In genomic region chr18:46395795-46396194, GRCh38 we compare ENCODE assay signal across 19 cellular contexts.
DNase-seq lines count a peak whose midpoint lies in the region; ATAC-seq and TF ChIP-seq lines count a peak whose summit lies in the region.
"Had no signal": no experiment of that assay in that cellular context is flagged by ENCODE, and none has a peak within 500 bp of the region (broad histone marks: within the 10 kb centered on the region; RNA-seq: fewer than 3 reads in every experiment).

No MANE protein-coding gene starts in this region.

- H4K20me1 ChIP-seq in GM23338 (replicated peaks; ENCODE audit: insufficient read depth) = no peaks in the 10 kb centered on the region

- H3K9me3 ChIP-seq in breast epithelium = no peaks in the 10 kb centered on the region
- H3K9me3 ChIP-seq: BLaER1, Caco-2 had no signal

- H3K27ac Mint-ChIP-seq in MCF 10A (ENCODE audit: low read depth, unreplicated experiment) (peak overlapping the region; percentile 22), GM23338 (no peak overlapping the region)
- peak overlapping the region; percentile 51 to 81 for H3K27ac Mint-ChIP-seq in natural killer cell treated with Interleukin-12 subunit alpha and Interleukin-12 subunit beta and Interleukin-15 and Interleukin-18, amount 100 ng/mL, for 72 hours
- H3K27ac Mint-ChIP-seq in stimulated activated effector memory CD8-positive, alpha-beta T cell treated with anti-CD3 and anti-CD28 coated beads, Interleukin-12 subunit alpha, Interleukin-12 subunit beta, amount 100 ng/mL, for 72 hours = peak overlapping the region; percentile 68
- H3K27ac Mint-ChIP-seq: B cell; CD4-positive, CD25-positive, alpha-beta regulatory T cell; CD8-positive, alpha-beta T cell; H9 had no signal

- ATAC-seq in natural killer cell treated with Interleukin-12 subunit alpha and Interleukin-12 subunit beta and Interleukin-15 and Interleukin-18, amount 100 ng/mL, for 72 hours = no peak
- no peak for ATAC-seq in stimulated activated effector memory CD8-positive, alpha-beta T cell treated with anti-CD3 and anti-CD28 coated beads, Interleukin-12 subunit alpha, Interleukin-12 subunit beta, amount 100 ng/mL, for 72 hours
- ATAC-seq in HG03045 (IDR thresholded peaks at IDR 0.05; ENCODE audit: unreplicated experiment) (no peak), GM23338 (no peak), GM18858 (IDR thresholded peaks at IDR 0.05; ENCODE audit: unreplicated experiment) (no peak)
- ATAC-seq: CD8-positive, alpha-beta T cell; HCT116 had no signal

- DNase-seq in MCF 10A (ENCODE audit: unreplicated experiment) = no peak
- no peak for DNase-seq in breast epithelium (ENCODE audit: low spot score in 2 of 2)
- DNase-seq in natural killer cell treated with Interleukin-12 subunit alpha and Interleukin-12 subunit beta and Interleukin-15 and Interleukin-18, amount 100 ng/mL, for 72 hours (ENCODE audit: low spot score) = no peak
- DNase-seq in stimulated activated effector memory CD8-positive, alpha-beta T cell treated with anti-CD3 and anti-CD28 coated beads, Interleukin-12 subunit alpha, Interleukin-12 subunit beta, amount 100 ng/mL, for 72 hours (ENCODE audit: low spot score in 2 of 2) = no peak
- no peak for DNase-seq in GM23338 (ENCODE audit: low spot score)
- DNase-seq: Caco-2; CD4-positive, CD25-positive, alpha-beta regulatory T cell; CD8-positive, alpha-beta T cell; DMS153; DND-41; GM23248; H9 had no signal

- no TSS peak for BruUV-seq in MCF 10A (replicated peaks; lab: Mats Ljungman, UMichigan)

- H3K27me3 ChIP-seq in breast epithelium = no peaks in the 10 kb centered on the region
- no peaks in the 10 kb centered on the region for H3K27me3 ChIP-seq in GM23338 (ENCODE audit: insufficient read depth)
- H3K27me3 ChIP-seq: BLaER1 had no signal

- H3K79me2 ChIP-seq in GM23338 (replicated peaks; ENCODE audit: insufficient read depth) = no peaks in the 10 kb centered on the region

- H3F3A ChIP-seq in GM23338 (replicated peaks; ENCODE audit: low read depth) = no peaks in the 10 kb centered on the region

- H3K4me2 ChIP-seq in GM23338 = no peak overlapping the region

- TF ChIP-seq CTCF in MCF 10A (IDR thresholded peaks at IDR 0.05; ENCODE audit: unreplicated experiment) (no peak), breast epithelium (IDR thresholded peaks at IDR 0.05) (no peak), GM23338 (conservative IDR thresholded peaks at IDR 0.05; ENCODE audit: low read depth in 2 of 2) (no peak)

- intact Hi-C loops in MCF 10A (cut with micrococcal nuclease) = no loop called here
- intact Hi-C loops in breast epithelium (cut with DNase I; ENCODE audit: low total_unique reads) = loop anchor here (10.0 kb wide), 1 partner anchor 419 kb away; no protein-coding TSS in a partner anchor

- H3K4me1 ChIP-seq in breast epithelium (no peaks in the 10 kb centered on the region), GM23338 (ENCODE audit: insufficient read depth) (no peaks in the 10 kb centered on the region)
- H3K4me1 ChIP-seq: Caco-2 had no signal

- TF ChIP-seq POLR2A in breast epithelium (IDR thresholded peaks at IDR 0.05) = no peak

- peaks cover 16% of the 10 kb centered on the region for H3K36me3 Mint-ChIP-seq in MCF 10A (ENCODE audit: insufficient read depth, unreplicated experiment)
- no peaks in the 10 kb centered on the region for H3K36me3 Mint-ChIP-seq in natural killer cell treated with Interleukin-12 subunit alpha and Interleukin-12 subunit beta and Interleukin-15 and Interleukin-18, amount 100 ng/mL, for 72 hours
- peaks cover 7% of the 10 kb centered on the region for H3K36me3 Mint-ChIP-seq in stimulated activated effector memory CD8-positive, alpha-beta T cell treated with anti-CD3 and anti-CD28 coated beads, Interleukin-12 subunit alpha, Interleukin-12 subunit beta, amount 100 ng/mL, for 72 hours
- no peaks in the 10 kb centered on the region for H3K36me3 Mint-ChIP-seq in GM23338 (ENCODE audit: low read depth)
- H3K36me3 Mint-ChIP-seq: CD4-positive, CD25-positive, alpha-beta regulatory T cell; CD8-positive, alpha-beta T cell had no signal

- H3K4me3 ChIP-seq in breast epithelium = no peak overlapping the region
- H3K4me3 ChIP-seq in GM23338 = no peak overlapping the region
- H3K4me3 ChIP-seq: BLaER1, GM23248 had no signal

- POLR2A ChIA-PET in MCF 10A (lab: Yijun Ruan, JAX) = interaction anchor here (0.9 to 1.3 kb wide), 2 partner anchors 8 to 10 kb away, joined by 3 to 5 read pairs; no protein-coding TSS in a partner anchor

- H3K9me2 ChIP-seq in GM23338 (ENCODE audit: insufficient read depth) = no peaks in the 10 kb centered on the region

- no peak overlapping the region for H2AFZ ChIP-seq in GM23338
- H2AFZ ChIP-seq: GM23248 had no signal

- CTCF ChIA-PET in MCF 10A (lab: Yijun Ruan, JAX) = interaction anchor here (1.3 to 2.5 kb wide), 2 partner anchors 114 to 227 kb away, joined by 6 to 9 read pairs; no protein-coding TSS in a partner anchor

- no peak overlapping the region for H3K4me3 Mint-ChIP-seq in MCF 10A (ENCODE audit: unreplicated experiment)
- H3K4me3 Mint-ChIP-seq in natural killer cell treated with Interleukin-12 subunit alpha and Interleukin-12 subunit beta and Interleukin-15 and Interleukin-18, amount 100 ng/mL, for 72 hours = no peak overlapping the region
- H3K4me3 Mint-ChIP-seq in stimulated activated effector memory CD8-positive, alpha-beta T cell treated with anti-CD3 and anti-CD28 coated beads, Interleukin-12 subunit alpha, Interleukin-12 subunit beta, amount 100 ng/mL, for 72 hours = no peak overlapping the region
- H3K4me3 Mint-ChIP-seq in GM23338 = no peak overlapping the region
- H3K4me3 Mint-ChIP-seq: B cell; CD4-positive, CD25-positive, alpha-beta regulatory T cell; CD8-positive, alpha-beta T cell; H9 had no signal

- H3K9me3 Mint-ChIP-seq in MCF 10A (ENCODE audit: unreplicated experiment) (no peaks in the 10 kb centered on the region), GM23338 (no peaks in the 10 kb centered on the region)
- H3K9me3 Mint-ChIP-seq in natural killer cell treated with Interleukin-12 subunit alpha and Interleukin-12 subunit beta and Interleukin-15 and Interleukin-18, amount 100 ng/mL, for 72 hours = peaks cover 3% of the 10 kb centered on the region
- no peaks in the 10 kb centered on the region for H3K9me3 Mint-ChIP-seq in stimulated activated effector memory CD8-positive, alpha-beta T cell treated with anti-CD3 and anti-CD28 coated beads, Interleukin-12 subunit alpha, Interleukin-12 subunit beta, amount 100 ng/mL, for 72 hours
- H3K9me3 Mint-ChIP-seq: CD4-positive, CD25-positive, alpha-beta regulatory T cell; CD8-positive, alpha-beta T cell; H9 had no signal

- H3K27me3 Mint-ChIP-seq in MCF 10A (ENCODE audit: insufficient read depth, unreplicated experiment) (no peaks in the 10 kb centered on the region), GM23338 (ENCODE audit: insufficient read depth, low read depth, poor library complexity) (peaks cover 7% of the 10 kb centered on the region)
- H3K27me3 Mint-ChIP-seq in natural killer cell treated with Interleukin-12 subunit alpha and Interleukin-12 subunit beta and Interleukin-15 and Interleukin-18, amount 100 ng/mL, for 72 hours = no peaks in the 10 kb centered on the region

- no peak overlapping the region for H3K27ac ChIP-seq in breast epithelium
- no peak overlapping the region for H3K27ac ChIP-seq in GM23338 (ENCODE audit: low read depth)
- H3K27ac ChIP-seq: 22Rv1, BLaER1, C4-2B, GM23248 had no signal

- no peaks in the 10 kb centered on the region for H3K4me1 Mint-ChIP-seq in MCF 10A (ENCODE audit: insufficient read depth, unreplicated experiment)
- H3K4me1 Mint-ChIP-seq in natural killer cell treated with Interleukin-12 subunit alpha and Interleukin-12 subunit beta and Interleukin-15 and Interleukin-18, amount 100 ng/mL, for 72 hours (ENCODE audit: low read depth in 2 of 2) = peaks cover 43 to 49% of the 10 kb centered on the region in 2 donors
- H3K4me1 Mint-ChIP-seq in stimulated activated effector memory CD8-positive, alpha-beta T cell treated with anti-CD3 and anti-CD28 coated beads, Interleukin-12 subunit alpha, Interleukin-12 subunit beta, amount 100 ng/mL, for 72 hours = peaks cover 48% of the 10 kb centered on the region
- H3K4me1 Mint-ChIP-seq in GM23338 = no peaks in the 10 kb centered on the region
- H3K4me1 Mint-ChIP-seq: B cell; CD4-positive, CD25-positive, alpha-beta regulatory T cell; H9 had no signal

- no peaks in the 10 kb centered on the region for H3K36me3 ChIP-seq in breast epithelium
- H3K36me3 ChIP-seq in GM23338 (ENCODE audit: insufficient read depth) = no peaks in the 10 kb centered on the region

TF ChIP-seq in GM23338, 12 proteins besides CTCF, POLR2A, EP300 and RAD21 (continues in another document):
- TF ChIP-seq STAT1 (IDR thresholded peaks at IDR 0.05; ENCODE audit: unreplicated experiment) = no peak
- TF ChIP-seq NANOG (IDR thresholded peaks at IDR 0.05; ENCODE audit: borderline replicate concordance) = no peak
- TF ChIP-seq EZH2 (IDR thresholded peaks at IDR 0.05; ENCODE audit: low read depth, unreplicated experiment) = no peak
- TF ChIP-seq JUNB (IDR thresholded peaks at IDR 0.05; ENCODE audit: unreplicated experiment) = no peak
- TF ChIP-seq, protein P1, sequence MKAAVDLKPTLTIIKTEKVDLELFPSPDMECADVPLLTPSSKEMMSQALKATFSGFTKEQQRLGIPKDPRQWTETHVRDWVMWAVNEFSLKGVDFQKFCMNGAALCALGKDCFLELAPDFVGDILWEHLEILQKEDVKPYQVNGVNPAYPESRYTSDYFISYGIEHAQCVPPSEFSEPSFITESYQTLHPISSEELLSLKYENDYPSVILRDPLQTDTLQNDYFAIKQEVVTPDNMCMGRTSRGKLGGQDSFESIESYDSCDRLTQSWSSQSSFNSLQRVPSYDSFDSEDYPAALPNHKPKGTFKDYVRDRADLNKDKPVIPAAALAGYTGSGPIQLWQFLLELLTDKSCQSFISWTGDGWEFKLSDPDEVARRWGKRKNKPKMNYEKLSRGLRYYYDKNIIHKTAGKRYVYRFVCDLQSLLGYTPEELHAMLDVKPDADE (IDR thresholded peaks at IDR 0.05) = no peak
- TF ChIP-seq CREB1 (CRISPR knock-in tag; IDR thresholded peaks at IDR 0.05; ENCODE audit: low read depth) = no peak
